Comparison of ENCODE assay signal across 23 cellular contexts in genomic region chr3:120048355-120048754, GRCh38.
"Had no signal": no experiment of that assay in that cellular context is flagged by ENCODE, and none has a peak within 500 bp of the region (broad histone marks: within the 10 kb centered on the region; RNA-seq: fewer than 3 reads in every experiment).

No MANE protein-coding gene starts in this region.

- H3K27me3 Mint-ChIP-seq: activated B cell treated with CpG ODN at 0.5 μM for 24 hours; activated CD8-positive, alpha-beta T cell treated with anti-CD3 and anti-CD28 coated beads for 36 hours; activated T-helper 17 cell treated with anti-CD3 and anti-CD28 coated beads, Interleukin-2, amount 50 U/mL, for 72 hours; naive thymus-derived CD4-positive, alpha-beta T cell had no signal

- ATAC-seq: activated CD8-positive, alpha-beta T cell treated with anti-CD3 and anti-CD28 coated beads for 36 hours; activated T-helper 17 cell treated with anti-CD3 and anti-CD28 coated beads, Interleukin-2, amount 50 U/mL, for 72 hours; gastroesophageal sphincter; heart left ventricle; mucosa of descending colon; naive thymus-derived CD4-positive, alpha-beta T cell; pancreas; sciatic nerve; upper lobe of right lung had no signal

- H3K27ac ChIP-seq: ascending aorta, epithelial cell of prostate, gastroesophageal sphincter, heart left ventricle, pancreas, stomach, testis, upper lobe of right lung had no signal

- H3K9me3 ChIP-seq: pancreas, testis had no signal

- H3K36me3 ChIP-seq: ascending aorta, gastroesophageal sphincter, heart left ventricle, pancreas, stomach, upper lobe of right lung had no signal

- H3K4me2 ChIP-seq: smooth muscle cell had no signal

- H3K4me3 ChIP-seq: ascending aorta, gastroesophageal sphincter, heart left ventricle, mucosa of descending colon, pancreas, smooth muscle cell, stomach, testis, upper lobe of right lung had no signal

- H3K4me1 ChIP-seq: testis had no signal

- H3K27ac Mint-ChIP-seq: activated B cell treated with CpG ODN at 0.5 μM for 24 hours; activated CD8-positive, alpha-beta T cell treated with anti-CD3 and anti-CD28 coated beads for 36 hours; activated T-helper 17 cell treated with anti-CD3 and anti-CD28 coated beads, Interleukin-2, amount 50 U/mL, for 72 hours; endodermal cell had no signal

- FAIRE-seq: bronchial epithelial cell, pancreas had no signal

- H3K27me3 ChIP-seq: ascending aorta, gastroesophageal sphincter, heart left ventricle, pancreas, stomach, testis, upper lobe of right lung had no signal

- DNase-seq: activated B cell treated with CpG ODN at 0.5 μM for 24 hours; activated CD4-positive, alpha-beta T cell treated with anti-CD3 and anti-CD28 coated beads for 4 hours; activated CD8-positive, alpha-beta T cell treated with anti-CD3 and anti-CD28 coated beads for 36 hours; activated naive CD4-positive, alpha-beta T cell treated with Interleukin-2 at 50 U/mL for 16 hours; activated T-cell treated with anti-CD3 and anti-CD28 coated beads, Interleukin-2, amount 50 U/mL, for 1 hour; endodermal cell; heart left ventricle; mesenchymal stem cell; mucosa of descending colon; naive thymus-derived CD4-positive, alpha-beta T cell; pancreas; stimulated activated CD4-positive, alpha-beta T cell treated with anti-CD3 and anti-CD28 coated beads, Interleukin-4, amount 100 ng/mL, for 1 hour; stomach; T-helper 9 cell; testis; upper lobe of right lung had no signal

- H3K4me3 Mint-ChIP-seq: activated B cell treated with CpG ODN at 0.5 μM for 24 hours; activated CD8-positive, alpha-beta T cell treated with anti-CD3 and anti-CD28 coated beads for 36 hours; activated T-helper 17 cell treated with anti-CD3 and anti-CD28 coated beads, Interleukin-2, amount 50 U/mL, for 72 hours; endodermal cell had no signal
